Comparison of ENCODE assay signal across 8 cellular contexts in genomic region chr17:20992987-20993862, GRCh38. TPM values are rescaled to one million over a fixed set of nuclear protein-coding genes. Genes with fewer than 3 reads are reported as not detected.
DNase-seq lines count a peak whose midpoint lies in the region; ATAC-seq and TF ChIP-seq lines count a peak whose summit lies in the region.

No MANE protein-coding gene starts in this region.

- peak; percentile 55 for ATAC-seq in SK-N-SH treated with all-trans-retinoic acid at 6 μM for 48 hours
- ATAC-seq in activated naive CD8-positive, alpha-beta T cell treated with anti-CD3 and anti-CD28 coated beads, Interleukin-2, amount 50 U/mL, for 24 hours, result peak; percentile 37
- ATAC-seq in Right ventricle myocardium superior (ENCODE audit: poor library complexity), result peak; percentile 75
- ATAC-seq in HG03378 (IDR thresholded peaks at IDR 0.05; ENCODE audit: unreplicated experiment), result no peak

- peak; percentile 62 for DNase-seq in EL
- DNase-seq in activated naive CD8-positive, alpha-beta T cell treated with anti-CD3 and anti-CD28 coated beads, Interleukin-2, amount 50 U/mL, for 24 hours, result peak; percentile 62
- peak; percentile 75 for DNase-seq in Right ventricle myocardium superior
- DNase-seq in posterior vena cava (ENCODE audit: low spot score), result peak; percentile 75
- DNase-seq in ureter (ENCODE audit: low spot score), result peak; percentile 63

- no peak for TF ChIP-seq EP300 in Ishikawa (IDR thresholded peaks at IDR 0.05; ENCODE audit: borderline replicate concordance)

- no peaks in the 10 kb centered on the region for H3K27me3 Mint-ChIP-seq in activated naive CD8-positive, alpha-beta T cell treated with anti-CD3 and anti-CD28 coated beads, Interleukin-2, amount 50 U/mL, for 24 hours

- no peak overlapping the region for H3K27ac Mint-ChIP-seq in activated naive CD8-positive, alpha-beta T cell treated with anti-CD3 and anti-CD28 coated beads, Interleukin-2, amount 50 U/mL, for 24 hours

- no peak overlapping the region for H3K4me3 Mint-ChIP-seq in activated naive CD8-positive, alpha-beta T cell treated with anti-CD3 and anti-CD28 coated beads, Interleukin-2, amount 50 U/mL, for 24 hours

- H3K4me1 Mint-ChIP-seq in activated naive CD8-positive, alpha-beta T cell treated with anti-CD3 and anti-CD28 coated beads, Interleukin-2, amount 50 U/mL, for 24 hours, result no peaks in the 10 kb centered on the region

- no peaks in the 10 kb centered on the region for H3K9me3 Mint-ChIP-seq in activated naive CD8-positive, alpha-beta T cell treated with anti-CD3 and anti-CD28 coated beads, Interleukin-2, amount 50 U/mL, for 24 hours

- TF ChIP-seq RAD21 in Ishikawa (IDR thresholded peaks at IDR 0.05; ENCODE audit: low read depth), result peak; percentile 67

- intact Hi-C loops in Right ventricle myocardium superior (cut with DNase I) (no loop called here), posterior vena cava (cut with DNase I) (loop anchor here in 1 of 2 donors (5.0 to 10.0 kb wide), 2 partner anchors 81 to 188 kb away; no protein-coding TSS in a partner anchor)

- no peaks in the 10 kb centered on the region for H3K36me3 Mint-ChIP-seq in activated naive CD8-positive, alpha-beta T cell treated with anti-CD3 and anti-CD28 coated beads, Interleukin-2, amount 50 U/mL, for 24 hours (ENCODE audit: low read depth)

TF ChIP-seq in Ishikawa, 13 proteins besides CTCF, POLR2A, EP300 and RAD21:
- no peak for TF ChIP-seq REST (IDR thresholded peaks at IDR 0.05; ENCODE audit: low read depth)
- 0 out of 2 replicates have a peak, but pooled peaks have one; percentile 27 for TF ChIP-seq ZBTB7A (IDR thresholded peaks at IDR 0.05; ENCODE audit: low read depth)

TF ChIP-seq in SK-N-SH treated with all-trans-retinoic acid at 6 μM for 48 hours, 23 proteins besides CTCF, POLR2A, EP300 and RAD21:
- no peak for TF ChIP-seq CSDC2 (CRISPR knock-in tag; IDR thresholded peaks at IDR 0.05)
- TF ChIP-seq SNAI2 (CRISPR knock-in tag; IDR thresholded peaks at IDR 0.05), result no peak
- TF ChIP-seq CSRNP3 (CRISPR knock-in tag; IDR thresholded peaks at IDR 0.05), result no peak
- TF ChIP-seq POU6F1 (CRISPR knock-in tag; IDR thresholded peaks at IDR 0.05; ENCODE audit: borderline replicate concordance, low read depth), result no peak
- no peak for TF ChIP-seq CREB5 (CRISPR knock-in tag; IDR thresholded peaks at IDR 0.05; ENCODE audit: low read depth)
- TF ChIP-seq ZNF565 (CRISPR knock-in tag; conservative IDR thresholded peaks at IDR 0.05; ENCODE audit: low read depth), result no peak
- no peak for TF ChIP-seq OSR1 (CRISPR knock-in tag; IDR thresholded peaks at IDR 0.05)
- no peak for TF ChIP-seq TOX (CRISPR knock-in tag; IDR thresholded peaks at IDR 0.05; ENCODE audit: borderline replicate concordance)
- TF ChIP-seq ARNTL (CRISPR knock-in tag; IDR thresholded peaks at IDR 0.05; ENCODE audit: borderline replicate concordance, low read depth), result no peak

RNA-seq across cellular contexts. Expression of gene USP22, which starts 49.6 kb away (rescaled TPM):
- total RNA-seq in Right ventricle myocardium superior (139 TPM), posterior vena cava (100 to 1,000 TPM; 136 to 142 TPM), ureter (245 TPM)
